Comparison of ENCODE assay signal across 1 cellular context in genomic region chr3:62373215-62373614, GRCh38.
TF ChIP-seq lines count a peak whose summit lies in the region.

Gene FEZF2, minus strand, starts transcription at chr3:62373550. Its CDS starts 682 bp downstream, at chr3:62372868.

TF ChIP-seq in WTC11, 78 proteins besides CTCF, POLR2A, EP300 and RAD21 (continued from another document):
- no peak for TF ChIP-seq USF2 (CRISPR knock-in tag; IDR thresholded peaks at IDR 0.05)
